Comparison of ENCODE assay signal across 14 cellular contexts in the genomic region with DNA sequence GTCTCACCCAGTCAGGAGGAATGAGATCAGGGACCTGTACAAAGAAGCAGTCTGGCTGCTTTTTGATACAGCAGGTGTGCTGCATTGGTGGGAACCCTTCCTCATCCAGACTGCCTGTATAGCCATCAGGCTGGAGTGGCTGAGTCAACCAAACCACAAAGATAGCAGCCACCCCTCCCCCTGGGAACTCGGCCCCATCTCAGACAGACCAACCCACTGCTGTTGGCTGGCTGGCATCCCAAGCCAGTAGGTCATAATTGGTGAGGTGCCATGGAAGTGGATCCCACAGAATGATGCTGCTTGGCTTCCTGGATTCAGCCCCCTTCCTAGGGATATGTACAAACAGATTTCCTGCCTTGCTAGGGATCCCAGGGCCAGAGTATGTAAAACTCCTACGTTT.
DNase-seq lines count a peak whose midpoint lies in the region; ATAC-seq and TF ChIP-seq lines count a peak whose summit lies in the region.
"Had no signal": no experiment of that assay in that cellular context is flagged by ENCODE, and none has a peak within 500 bp of the region (broad histone marks: within the 10 kb centered on the region; RNA-seq: fewer than 3 reads in every experiment).

No MANE protein-coding gene starts in this region.

- DNase-seq in GM04504 (ENCODE audit: low read depth) (peak; percentile 57), RPMI7951 (ENCODE audit: low read depth) (peak; percentile 89), fibroblast of gingiva (ENCODE audit: low read depth) (peak; percentile 1), retinal pigment epithelial cell (ENCODE audit: low read depth) (peak; percentile 14), GM10248 (ENCODE audit: extremely low spot score) (no peak), T-helper 9 cell (no peak)
- DNase-seq: activated CD4-positive, alpha-beta T cell treated with anti-CD3 and anti-CD28 coated beads for 4 hours; activated naive CD4-positive, alpha-beta T cell; DMS79 treated with DMSO at 0.1 percent for 48 hours; KBM-7; NCI-H2171; right lobe of liver had no signal

- no peak for ATAC-seq in HG02763 (IDR thresholded peaks at IDR 0.05; ENCODE audit: unreplicated experiment)
- ATAC-seq: right lobe of liver had no signal

- POLR2A ChIA-PET in GM10248 (lab: Yijun Ruan, JAX) = no interaction called here

- H3K4me3 ChIP-seq in retinal pigment epithelial cell (ENCODE audit: low read length) = no peak overlapping the region
- H3K4me3 ChIP-seq: hepatocyte, right lobe of liver had no signal

- CTCF ChIA-PET in GM10248 (lab: Yijun Ruan, JAX) = no interaction called here

- no peak for TF ChIP-seq CTCF in retinal pigment epithelial cell (conservative IDR thresholded peaks at IDR 0.05; ENCODE audit: low read depth, low read length)
- no peak for TF ChIP-seq CTCF in GM10248 (IDR thresholded peaks at IDR 0.05; ENCODE audit: control extremely low read depth, extremely low read depth, low read depth, missing control alignments)

Comparison
In these comparisons a context has a peak if more than half of its experiments do, and no peak if none do; other contexts are left out.
1. DNase-seq: peak in GM04504 (single experiment), RPMI7951 (single experiment), fibroblast of gingiva (single experiment) and retinal pigment epithelial cell (single experiment); none in GM10248 (single experiment) and T-helper 9 cell (single experiment).